In the genomic region with DNA sequence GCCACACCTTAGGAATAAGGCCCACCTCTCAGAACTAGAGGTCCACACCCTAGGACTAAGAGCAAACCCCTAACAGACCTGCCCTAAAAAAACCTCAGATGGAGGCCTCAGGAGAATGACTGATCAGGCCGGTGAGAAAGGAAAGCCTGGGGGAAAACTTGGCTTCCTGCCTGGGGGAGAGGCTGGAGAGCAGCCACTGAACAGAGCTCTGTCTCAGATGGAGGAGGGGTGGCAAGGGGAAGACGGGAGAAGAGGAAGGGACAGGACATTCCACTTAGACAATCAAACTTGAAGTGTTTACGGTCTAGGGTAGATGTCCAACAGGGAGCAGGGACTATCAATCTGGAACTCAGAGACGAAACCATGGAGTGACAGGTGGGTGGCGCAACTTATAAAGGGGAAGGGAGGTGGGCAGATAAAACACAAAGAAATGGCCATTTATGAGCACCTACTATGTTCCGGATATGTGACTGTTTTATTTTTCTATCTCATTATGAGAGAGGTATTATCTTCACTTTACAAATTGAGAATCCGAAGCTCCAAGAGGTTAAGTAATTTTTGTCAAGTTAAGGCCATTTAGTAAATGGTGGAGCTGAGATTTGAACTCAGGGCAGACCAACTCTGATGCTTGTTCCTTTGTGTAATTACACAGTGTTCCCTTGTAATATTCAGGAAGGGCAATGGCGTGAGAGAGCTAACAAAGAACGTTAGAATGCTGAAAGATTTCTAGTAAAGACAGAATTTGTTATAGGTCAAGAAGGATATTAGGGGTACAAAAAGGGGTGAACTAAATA, we compare ENCODE assay signal across 9 cellular contexts.
DNase-seq lines count a peak whose midpoint lies in the region; ATAC-seq and TF ChIP-seq lines count a peak whose summit lies in the region.
"Had no signal": no experiment of that assay in that cellular context is flagged by ENCODE, and none has a peak within 500 bp of the region (broad histone marks: within the 10 kb centered on the region; RNA-seq: fewer than 3 reads in every experiment).

No MANE protein-coding gene starts in this region.

- H3K9ac ChIP-seq in endodermal cell (ENCODE audit: extremely low read depth, low read length, poor library complexity, severe bottlenecking) = no peak overlapping the region

- no TSS peak for BruUV-seq in OCI-LY7 (replicated peaks; lab: Mats Ljungman, UMichigan)

- no peaks in the 10 kb centered on the region for H3K27me3 ChIP-seq in right atrium auricular region
- H3K27me3 ChIP-seq in endodermal cell (ENCODE audit: control insufficient read depth, insufficient read depth, low read length, poor library complexity, severe bottlenecking) = no peaks in the 10 kb centered on the region

- ATAC-seq in Right ventricle myocardium inferior = peak; percentile 72
- no peak for ATAC-seq in activated T-cell treated with anti-CD3 and anti-CD28 coated beads, Interleukin-2, amount 50 U/mL, for 72 hours (replicated peaks in 1 of 2)
- no peak for ATAC-seq in HG03108 (IDR thresholded peaks at IDR 0.05; ENCODE audit: unreplicated experiment)

- intact Hi-C loops in Right ventricle myocardium inferior (cut with DNase I) = no loop called here
- intact Hi-C loops in OCI-LY7 (cut with micrococcal nuclease; ENCODE audit: unreplicated experiment) = no loop called here

- H2AFZ ChIP-seq in OCI-LY7 (ENCODE audit: low read length) = no peak overlapping the region

- no peak for TF ChIP-seq CTCF in right atrium auricular region (IDR thresholded peaks at IDR 0.05)
- no peak for TF ChIP-seq CTCF in endodermal cell (conservative IDR thresholded peaks at IDR 0.05)
- no peak for TF ChIP-seq CTCF in OCI-LY7 (conservative IDR thresholded peaks at IDR 0.05; ENCODE audit: low read length)

- H3K27ac Mint-ChIP-seq in endodermal cell = no peak overlapping the region
- H3K27ac Mint-ChIP-seq in activated T-cell treated with anti-CD3 and anti-CD28 coated beads, Interleukin-2, amount 50 U/mL, for 72 hours = no peak overlapping the region
- H3K27ac Mint-ChIP-seq: T-helper 1 cell treated with Interleukin-12 subunit alpha and Interleukin-12 subunit beta and Interleukin-4 antibody, amounts not matched to agents 30 μg/mL and 1 μg/mL, for 36 hours had no signal

- H3K36me3 Mint-ChIP-seq in endodermal cell (ENCODE audit: low read depth) = peaks cover 23% of the 10 kb centered on the region
- H3K36me3 Mint-ChIP-seq in activated T-cell treated with anti-CD3 and anti-CD28 coated beads, Interleukin-2, amount 50 U/mL, for 72 hours (ENCODE audit: insufficient read depth in 2 of 2) = no peaks in the 10 kb centered on the region

- H3K27ac ChIP-seq in right atrium auricular region = peak overlapping the region in 1 of 2 donors; percentile 4
- no peak overlapping the region for H3K27ac ChIP-seq in endodermal cell (ENCODE audit: low read depth, low read length)
- H3K27ac ChIP-seq in OCI-LY7 (ENCODE audit: low read depth, low read length, poor library complexity, severe bottlenecking) = no peak overlapping the region

- no peak overlapping the region for H3K4me2 ChIP-seq in OCI-LY7 (ENCODE audit: low read length)

- H3K36me3 ChIP-seq in right atrium auricular region (no peaks in the 10 kb centered on the region), endodermal cell (ENCODE audit: control insufficient read depth, insufficient read depth, low read length) (peaks cover 7% of the 10 kb centered on the region), OCI-LY7 (ENCODE audit: insufficient read depth, low read length) (peaks cover 20% of the 10 kb centered on the region)

- DNase-seq in Right ventricle myocardium inferior (ENCODE audit: missing footprints) = no peak
- no peak for DNase-seq in right atrium auricular region (ENCODE audit: low spot score)
- DNase-seq in endodermal cell = no peak
- peak; percentile 27 for DNase-seq in medulla oblongata (ENCODE audit: extremely low spot score)
- DNase-seq in activated T-cell treated with anti-CD3 and anti-CD28 coated beads, Interleukin-2, amount 50 U/mL, for 72 hours = no peak
- DNase-seq in foreskin melanocyte = no peak
- no peak for DNase-seq in OCI-LY7 (ENCODE audit: low spot score)

- CTCF ChIA-PET in OCI-LY7 (lab: Charles Lee; ENCODE audit: unreplicated experiment) = no interaction called here

- H4K20me1 ChIP-seq in OCI-LY7 (ENCODE audit: insufficient read depth, low read length) = 0 out of 2 replicates have a peak, but pooled peaks cover 7% of the 10 kb centered on the region

- peak overlapping the region; percentile 19 for H3K4me3 Mint-ChIP-seq in endodermal cell
- H3K4me3 Mint-ChIP-seq in activated T-cell treated with anti-CD3 and anti-CD28 coated beads, Interleukin-2, amount 50 U/mL, for 72 hours = no peak overlapping the region
- H3K4me3 Mint-ChIP-seq: T-helper 1 cell treated with Interleukin-12 subunit alpha and Interleukin-12 subunit beta and Interleukin-4 antibody, amounts not matched to agents 30 μg/mL and 1 μg/mL, for 36 hours had no signal

- H3K4me3 ChIP-seq in right atrium auricular region = no peak overlapping the region
- H3K4me3 ChIP-seq in endodermal cell (ENCODE audit: low read length) = peak overlapping the region; percentile 38
- H3K4me3 ChIP-seq in OCI-LY7 (ENCODE audit: low read depth, low read length, poor library complexity, severe bottlenecking) = no peak overlapping the region

- peaks cover 49% of the 10 kb centered on the region for H3K4me1 Mint-ChIP-seq in endodermal cell
- peaks cover 23% of the 10 kb centered on the region for H3K4me1 Mint-ChIP-seq in activated T-cell treated with anti-CD3 and anti-CD28 coated beads, Interleukin-2, amount 50 U/mL, for 72 hours (ENCODE audit: low read depth)

- H3K27me3 Mint-ChIP-seq in endodermal cell (ENCODE audit: insufficient read depth) = no peaks in the 10 kb centered on the region
- H3K27me3 Mint-ChIP-seq in activated T-cell treated with anti-CD3 and anti-CD28 coated beads, Interleukin-2, amount 50 U/mL, for 72 hours (ENCODE audit: low read depth) = no peaks in the 10 kb centered on the region

- H3K9me3 ChIP-seq in right atrium auricular region (no peaks in the 10 kb centered on the region), endodermal cell (ENCODE audit: control insufficient read depth, low read length) (no peaks in the 10 kb centered on the region), OCI-LY7 (ENCODE audit: low read length) (no peaks in the 10 kb centered on the region)

- 92 to 94% methylated on average over 8 to 9 of the region's 9 CpGs for WGBS in endodermal cell (ENCODE audit: insufficient coverage in 1 of 2, insufficient read length in 1 of 2), 2 experiments

- H3K79me2 ChIP-seq in OCI-LY7 (ENCODE audit: insufficient read depth, low read depth, low read length) = peaks cover 16% of the 10 kb centered on the region; the same call in 1 of the 2 replicates

- H3K9me2 ChIP-seq in OCI-LY7 (ENCODE audit: insufficient read depth, low read length) = no peaks in the 10 kb centered on the region

- no peaks in the 10 kb centered on the region for H3K9me3 Mint-ChIP-seq in endodermal cell
- H3K9me3 Mint-ChIP-seq in activated T-cell treated with anti-CD3 and anti-CD28 coated beads, Interleukin-2, amount 50 U/mL, for 72 hours = no peaks in the 10 kb centered on the region
- H3K9me3 Mint-ChIP-seq: T-helper 1 cell treated with Interleukin-12 subunit alpha and Interleukin-12 subunit beta and Interleukin-4 antibody, amounts not matched to agents 30 μg/mL and 1 μg/mL, for 36 hours had no signal

- H3K4me1 ChIP-seq in right atrium auricular region (peaks cover 0 to 30% of the 10 kb centered on the region in 2 donors), endodermal cell (ENCODE audit: control insufficient read depth, insufficient read depth, low read length) (peaks cover 12% of the 10 kb centered on the region), OCI-LY7 (ENCODE audit: insufficient read depth, low read length, poor library complexity, severe bottlenecking) (peaks cover 14% of the 10 kb centered on the region)

- POLR2A ChIA-PET in OCI-LY7 (lab: Charles Lee) = interaction anchor here (1.2 kb wide), 1 partner anchor 25 kb away, joined by 3 read pairs; no protein-coding TSS in a partner anchor
